Comparison of ENCODE assay signal across 8 cellular contexts in genomic region chr10:119166111-119166500, GRCh38. TPM values are rescaled to one million over a fixed set of nuclear protein-coding genes. Genes with fewer than 3 reads are reported as not detected.
DNase-seq lines count a peak whose midpoint lies in the region; ATAC-seq and TF ChIP-seq lines count a peak whose summit lies in the region.

No MANE protein-coding gene starts in this region.

- ATAC-seq in GM18498 (IDR thresholded peaks at IDR 0.05; ENCODE audit: unreplicated experiment) (peak; percentile 3), HG02623 (IDR thresholded peaks at IDR 0.05; ENCODE audit: unreplicated experiment) (no peak)

- H3K4me1 ChIP-seq in colonic mucosa: no peaks in the 10 kb centered on the region

- peak overlapping the region; percentile 94 for H3K4me3 ChIP-seq in colonic mucosa

- H3K9me3 Mint-ChIP-seq in nephron progenitor cell: no peaks in the 10 kb centered on the region

- H3K4me3 Mint-ChIP-seq in nephron progenitor cell: peak overlapping the region; percentile 86

- peak overlapping the region; percentile 77 to 91 for H3K9ac ChIP-seq in colonic mucosa (ENCODE audit: low read depth in 2 of 2, low read length in 2 of 2)

- H3K9me3 ChIP-seq in KOPT-K1 (ENCODE audit: insufficient read depth, low read length, poor library complexity, severe bottlenecking): no peaks in the 10 kb centered on the region
- no peaks in the 10 kb centered on the region for H3K9me3 ChIP-seq in colonic mucosa

- peaks cover 77% of the 10 kb centered on the region for H3K36me3 ChIP-seq in KOPT-K1 (ENCODE audit: insufficient read depth, low read length)
- peaks cover 8% of the 10 kb centered on the region for H3K36me3 ChIP-seq in colonic mucosa

- no peaks in the 10 kb centered on the region for H3K27me3 ChIP-seq in colonic mucosa

- TF ChIP-seq CTCF in colonic mucosa (IDR thresholded peaks at IDR 0.05) (no peak), nephron progenitor cell (IDR thresholded peaks at IDR 0.05) (no peak)

- in situ Hi-C loops in ACHN (cut with HindIII; ENCODE audit: low pct_ligation_motif_present, low pct_unique_long_range_greater_than_20kb, low sequenced_read_pairs): no loop called here

- H3K27ac ChIP-seq in KOPT-K1 (ENCODE audit: low read depth, low read length, poor library complexity, severe bottlenecking) (peak overlapping the region; percentile 87), colonic mucosa (peak overlapping the region; percentile 61)

- intact Hi-C loops in colonic mucosa (cut with DNase I): loop anchor here (10.0 kb wide), 1 partner anchor 111 kb away; no protein-coding TSS in a partner anchor

- peak overlapping the region; percentile 78 for H3K27ac Mint-ChIP-seq in nephron progenitor cell

- H3K27me3 Mint-ChIP-seq in nephron progenitor cell (ENCODE audit: low read depth, poor library complexity): peaks cover 4% of the 10 kb centered on the region

- DNase-seq in colonic mucosa: no peak
- no peak for DNase-seq in nephron progenitor cell
- no peak for DNase-seq in ACHN
- no peak for DNase-seq in HK-2 (ENCODE audit: unreplicated experiment)
- no peak for DNase-seq in pons (ENCODE audit: low spot score)

- H3K36me3 Mint-ChIP-seq in nephron progenitor cell (ENCODE audit: low read depth): peaks cover 33% of the 10 kb centered on the region

- H3K4me1 Mint-ChIP-seq in nephron progenitor cell: peaks cover 58% of the 10 kb centered on the region

RNA-seq across cellular contexts. Expression of gene SFXN4, which starts 0.6 kb away (rescaled TPM):
- 10 to 100 TPM; 29.4 to 37.2 TPM for total RNA-seq in colonic mucosa

RNA-seq across cellular contexts. Expression of gene PRDX3, which starts 12.5 kb away (rescaled TPM):
- total RNA-seq in colonic mucosa: 100 to 1,000 TPM; 147 to 156 TPM

RNA-seq across cellular contexts. Expression of gene GRK5, which starts 41.3 kb away (rescaled TPM):
- total RNA-seq in colonic mucosa: 10 to 100 TPM in 1 of 2 donors, 1 to 10 TPM in 1; 4.6 to 12.7 TPM
